In genomic region chr9:35756743-35757526, GRCh38 we compare ENCODE assay signal across 8 cellular contexts. TPM values are rescaled to one million over a fixed set of nuclear protein-coding genes. Genes with fewer than 3 reads are reported as not detected.
DNase-seq lines count a peak whose midpoint lies in the region; ATAC-seq and TF ChIP-seq lines count a peak whose summit lies in the region.

No MANE protein-coding gene starts in this region.

- H3K27ac Mint-ChIP-seq in T-helper 1 cell treated with Interleukin-12 subunit alpha and Interleukin-12 subunit beta and Interleukin-4 antibody, amounts not matched to agents 30 μg/mL and 1 μg/mL, for 36 hours = peak overlapping the region; percentile 98

- H3K9me3 ChIP-seq in Karpas-422 (ENCODE audit: low read length) = no peaks in the 10 kb centered on the region

- H3K9ac ChIP-seq in Karpas-422 (ENCODE audit: low read length) = peak overlapping the region; percentile 92

- H3K27me3 ChIP-seq in Karpas-422 (ENCODE audit: low read length) (no peaks in the 10 kb centered on the region), kidney epithelial cell (ENCODE audit: control insufficient read depth, insufficient read depth, low read length) (no peaks in the 10 kb centered on the region)

- peaks cover 30% of the 10 kb centered on the region for H3K4me1 Mint-ChIP-seq in T-helper 1 cell treated with Interleukin-12 subunit alpha and Interleukin-12 subunit beta and Interleukin-4 antibody, amounts not matched to agents 30 μg/mL and 1 μg/mL, for 36 hours (ENCODE audit: low read depth)

- peak overlapping the region; percentile 92 for H3K27ac ChIP-seq in Karpas-422 (ENCODE audit: low read length)
- H3K27ac ChIP-seq in caudate nucleus (ENCODE audit: low read depth, low read length) = peak overlapping the region; percentile 90

- peak overlapping the region; percentile 32; the same call in 1 of the 2 replicates for H2AFZ ChIP-seq in Karpas-422 (ENCODE audit: low read length)

- H3K79me2 ChIP-seq in Karpas-422 (ENCODE audit: low read length) = peaks cover 60% of the 10 kb centered on the region

- no peaks in the 10 kb centered on the region for H3K27me3 Mint-ChIP-seq in T-helper 1 cell treated with Interleukin-12 subunit alpha and Interleukin-12 subunit beta and Interleukin-4 antibody, amounts not matched to agents 30 μg/mL and 1 μg/mL, for 36 hours (ENCODE audit: low read depth)

- H3K9me3 Mint-ChIP-seq in T-helper 1 cell treated with Interleukin-12 subunit alpha and Interleukin-12 subunit beta and Interleukin-4 antibody, amounts not matched to agents 30 μg/mL and 1 μg/mL, for 36 hours = no peaks in the 10 kb centered on the region

- peak overlapping the region; percentile 100 for H3K4me3 Mint-ChIP-seq in T-helper 1 cell treated with Interleukin-12 subunit alpha and Interleukin-12 subunit beta and Interleukin-4 antibody, amounts not matched to agents 30 μg/mL and 1 μg/mL, for 36 hours

- H3K4me1 ChIP-seq in Karpas-422 (ENCODE audit: low read length) = peaks cover 28% of the 10 kb centered on the region

- DNase-seq in DMS79 treated with DMSO at 0.1 percent for 48 hours (lab: John Stamatoyannopoulos, UW) = peak; percentile 55
- peak; percentile 94 for DNase-seq in Karpas-422
- peak in 54 of 61 donors; percentile 17 to 83 (median 62) for DNase-seq in caudate nucleus (lab: John Stamatoyannopoulos, UW)
- DNase-seq in kidney epithelial cell (ENCODE audit: low read depth) = no peak
- DNase-seq in stimulated activated CD4-positive, alpha-beta T cell treated with anti-CD3 and anti-CD28 coated beads, Interleukin-15, amount 100 ng/mL, for 24 hours = peak; percentile 70

- H3K36me3 ChIP-seq in Karpas-422 (ENCODE audit: insufficient read depth, low read length) (peaks cover 7% of the 10 kb centered on the region; the same call in 1 of the 2 replicates), kidney epithelial cell (ENCODE audit: control insufficient read depth, insufficient read depth, low read length) (no peaks in the 10 kb centered on the region)

- ATAC-seq in GM21529 (IDR thresholded peaks at IDR 0.05; ENCODE audit: unreplicated experiment) = peak; percentile 59
- no peak for ATAC-seq in HG02884 (IDR thresholded peaks at IDR 0.05; ENCODE audit: unreplicated experiment)

- no peaks in the 10 kb centered on the region for H3K9me2 ChIP-seq in Karpas-422 (replicated peaks; ENCODE audit: insufficient read depth, low read length)

- H3K36me3 Mint-ChIP-seq in T-helper 1 cell treated with Interleukin-12 subunit alpha and Interleukin-12 subunit beta and Interleukin-4 antibody, amounts not matched to agents 30 μg/mL and 1 μg/mL, for 36 hours (ENCODE audit: low read depth) = peaks cover 25% of the 10 kb centered on the region

- H3K4me3 ChIP-seq in Karpas-422 (ENCODE audit: low read length) = peak overlapping the region; percentile 87
- peak overlapping the region; percentile 66 for H3K4me3 ChIP-seq in kidney epithelial cell (ENCODE audit: low read depth, low read length)

- TF ChIP-seq CTCF in kidney epithelial cell (IDR thresholded peaks at IDR 0.05; ENCODE audit: insufficient read depth, low read length, poor library complexity, severe bottlenecking) = no peak

- H4K20me1 ChIP-seq in Karpas-422 (ENCODE audit: insufficient read depth, low read depth, low read length) = no peaks in the 10 kb centered on the region

- H3K4me2 ChIP-seq in Karpas-422 (ENCODE audit: low read depth, low read length, poor library complexity, severe bottlenecking) = peak overlapping the region; percentile 78

RNA-seq across cellular contexts. Expression of gene MSMP, which starts 2.9 kb away (rescaled TPM):
- 1.1 and 4.2 TPM in 2 replicates for total RNA-seq in Karpas-422 (2014; rRNA removed; shearing (Covaris generic); ENCODE audit: low replicate concordance)
- not detected in 2 replicates for total RNA-seq in kidney epithelial cell

RNA-seq across cellular contexts. Expression of gene RGP1, which starts 7.8 kb away (rescaled TPM):
- total RNA-seq in Karpas-422 (2014; rRNA removed; shearing (Covaris generic); ENCODE audit: low replicate concordance) = 13.4 and 13.8 TPM in 2 replicates
- 21.5 and 24.4 TPM in 2 replicates for total RNA-seq in kidney epithelial cell

RNA-seq across cellular contexts. Expression of gene GBA2, which starts 7.9 kb away (rescaled TPM):
- total RNA-seq in Karpas-422 (2014; rRNA removed; shearing (Covaris generic); ENCODE audit: low replicate concordance) = 54.9 and 74.2 TPM in 2 replicates
- 53.7 and 57.0 TPM in 2 replicates for total RNA-seq in kidney epithelial cell

RNA-seq across cellular contexts. Expression of gene CREB3, which starts 24.5 kb away (rescaled TPM):
- 10.8 and 17.1 TPM in 2 replicates for total RNA-seq in Karpas-422 (2014; rRNA removed; shearing (Covaris generic); ENCODE audit: low replicate concordance)
- 73.9 and 87.5 TPM in 2 replicates for total RNA-seq in kidney epithelial cell

RNA-seq across cellular contexts. Expression of gene TLN1, which starts 24.9 kb away (rescaled TPM):
- 54.2 and 94.0 TPM in 2 replicates for total RNA-seq in Karpas-422 (2014; rRNA removed; shearing (Covaris generic); ENCODE audit: low replicate concordance)
- total RNA-seq in kidney epithelial cell = 245 and 268 TPM in 2 replicates
